Comparison of ENCODE assay signal across 22 cellular contexts in genomic region chr3:127961124-127961523, GRCh38. TPM values are rescaled to one million over a fixed set of nuclear protein-coding genes. Genes with fewer than 3 reads are reported as not detected.
"Had no signal": no experiment of that assay in that cellular context is flagged by ENCODE, and none has a peak within 500 bp of the region (broad histone marks: within the 10 kb centered on the region; RNA-seq: fewer than 3 reads in every experiment).

No MANE protein-coding gene starts in this region.

- H3K27ac ChIP-seq: tibial artery, VCaP had no signal

- H3K4me1 ChIP-seq: tibial artery had no signal

- H3K27me3 ChIP-seq: tibial artery had no signal

- H3K36me3 Mint-ChIP-seq: activated naive CD8-positive, alpha-beta T cell treated with anti-CD3 and anti-CD28 coated beads, Interleukin-2, amount 10 ng/mL, durations not matched to agents 7 days and 5 days; naive B cell had no signal

- DNase-seq: activated CD4-positive, alpha-beta memory T cell treated with anti-CD3 and anti-CD28 coated beads, Interleukin-2, amount 10 ng/mL, durations not matched to agents 7 days and 5 days; activated CD4-positive, alpha-beta T cell treated with anti-CD3 and anti-CD28 coated beads, Interleukin-2, amount 10 ng/mL, durations not matched to agents 24 days and 14 days; activated effector memory CD4-positive, alpha-beta T cell treated with Interleukin-2 at 50 U/mL for 16 hours; activated naive CD4-positive, alpha-beta T cell treated with anti-CD3 and anti-CD28 coated beads for 36 hours; activated naive CD8-positive, alpha-beta T cell treated with anti-CD3 and anti-CD28 coated beads, Interleukin-2, amount 10 ng/mL, durations not matched to agents 7 days and 5 days; activated T-cell treated with anti-CD3 and anti-CD28 coated beads, Interleukin-2, amount 50 U/mL, for 72 hours; amniotic stem cell; dermis blood vessel endothelial cell; effector CD8-positive, alpha-beta T cell; foreskin melanocyte; mesenchymal stem cell; mucosa of descending colon; naive B cell; occipital lobe; stimulated activated CD4-positive, alpha-beta T cell treated with anti-CD3 and anti-CD28 coated beads, Interleukin-12 subunit alpha, Interleukin-12 subunit beta, amount 100 ng/mL, for 4 hours; stimulated activated CD4-positive, alpha-beta T cell treated with anti-CD3 and anti-CD28 coated beads, Interleukin-4, amount 100 ng/mL, for 4 hours; stimulated activated naive CD8-positive, alpha-beta T cell treated with anti-CD3 and anti-CD28 coated beads, Interleukin-15, Interleukin-2, amounts not matched to agents 100 U/mL and 50 U/mL, for 24 hours; tibial artery had no signal

- ATAC-seq: activated CD4-positive, CD25-positive, alpha-beta regulatory T cell treated with anti-CD3 and anti-CD28 coated beads, Interleukin-2, amount 50 U/mL, for 24 hours; activated T-cell treated with anti-CD3 and anti-CD28 coated beads, Interleukin-2, amount 50 U/mL, for 72 hours; stimulated activated naive CD8-positive, alpha-beta T cell treated with anti-CD3 and anti-CD28 coated beads, Interleukin-15, Interleukin-2, amounts not matched to agents 100 U/mL and 50 U/mL, for 24 hours had no signal

- H3K9me3 Mint-ChIP-seq: activated CD4-positive, alpha-beta memory T cell treated with anti-CD3 and anti-CD28 coated beads, Interleukin-2, amount 10 ng/mL, durations not matched to agents 7 days and 5 days; activated CD4-positive, alpha-beta T cell treated with anti-CD3 and anti-CD28 coated beads, Interleukin-2, amount 10 ng/mL, durations not matched to agents 24 days and 14 days; activated naive CD4-positive, alpha-beta T cell treated with anti-CD3 and anti-CD28 coated beads for 36 hours; activated naive CD8-positive, alpha-beta T cell treated with anti-CD3 and anti-CD28 coated beads, Interleukin-2, amount 10 ng/mL, durations not matched to agents 7 days and 5 days; activated T-cell treated with anti-CD3 and anti-CD28 coated beads, Interleukin-2, amount 50 U/mL, for 72 hours; neural crest cell; T-helper 2 cell treated with Interferon-gamma antibody and Interleukin-4, amounts not matched to agents 5 μg/mL and 100 μg/mL, for 36 hours had no signal

- H3K4me1 Mint-ChIP-seq: activated CD4-positive, alpha-beta memory T cell treated with anti-CD3 and anti-CD28 coated beads, Interleukin-2, amount 10 ng/mL, durations not matched to agents 7 days and 5 days; activated CD4-positive, alpha-beta T cell treated with anti-CD3 and anti-CD28 coated beads, Interleukin-2, amount 10 ng/mL, durations not matched to agents 24 days and 14 days; naive B cell had no signal

- H3K9me3 ChIP-seq: mucosa of descending colon, tibial artery had no signal

- H3K27ac Mint-ChIP-seq: activated CD4-positive, alpha-beta memory T cell treated with anti-CD3 and anti-CD28 coated beads, Interleukin-2, amount 10 ng/mL, durations not matched to agents 7 days and 5 days; activated CD4-positive, alpha-beta T cell treated with anti-CD3 and anti-CD28 coated beads, Interleukin-2, amount 10 ng/mL, durations not matched to agents 24 days and 14 days; activated naive CD4-positive, alpha-beta T cell treated with anti-CD3 and anti-CD28 coated beads for 36 hours; activated naive CD8-positive, alpha-beta T cell treated with anti-CD3 and anti-CD28 coated beads, Interleukin-2, amount 10 ng/mL, durations not matched to agents 7 days and 5 days; activated T-cell treated with anti-CD3 and anti-CD28 coated beads, Interleukin-2, amount 50 U/mL, for 72 hours; T-helper 2 cell treated with Interferon-gamma antibody and Interleukin-4, amounts not matched to agents 5 μg/mL and 100 μg/mL, for 36 hours had no signal

- H3K4me3 Mint-ChIP-seq: activated CD4-positive, alpha-beta memory T cell treated with anti-CD3 and anti-CD28 coated beads, Interleukin-2, amount 10 ng/mL, durations not matched to agents 7 days and 5 days; activated CD4-positive, alpha-beta T cell treated with anti-CD3 and anti-CD28 coated beads, Interleukin-2, amount 10 ng/mL, durations not matched to agents 24 days and 14 days; activated naive CD4-positive, alpha-beta T cell treated with anti-CD3 and anti-CD28 coated beads for 36 hours; activated naive CD8-positive, alpha-beta T cell treated with anti-CD3 and anti-CD28 coated beads, Interleukin-2, amount 10 ng/mL, durations not matched to agents 7 days and 5 days; activated T-cell treated with anti-CD3 and anti-CD28 coated beads, Interleukin-2, amount 50 U/mL, for 72 hours; naive B cell; neural crest cell; T-helper 2 cell treated with Interferon-gamma antibody and Interleukin-4, amounts not matched to agents 5 μg/mL and 100 μg/mL, for 36 hours had no signal

- H3K4me3 ChIP-seq: mucosa of descending colon, tibial artery had no signal

RNA-seq across cellular contexts. Expression of gene KBTBD12, which starts 46.1 kb away (rescaled TPM):
- total RNA-seq: activated CD4-positive, alpha-beta memory T cell treated with anti-CD3 and anti-CD28 coated beads, Interleukin-2, amount 10 ng/mL, durations not matched to agents 7 days and 5 days; activated CD4-positive, alpha-beta T cell treated with anti-CD3 and anti-CD28 coated beads, Interleukin-2, amount 10 ng/mL, durations not matched to agents 24 days and 14 days; activated naive CD4-positive, alpha-beta T cell treated with anti-CD3 and anti-CD28 coated beads for 36 hours; activated naive CD8-positive, alpha-beta T cell treated with anti-CD3 and anti-CD28 coated beads, Interleukin-2, amount 10 ng/mL, durations not matched to agents 7 days and 5 days; activated T-cell treated with anti-CD3 and anti-CD28 coated beads, Interleukin-2, amount 50 U/mL, for 72 hours; dermis blood vessel endothelial cell; neural crest cell had no signal
